15 cellular contexts compared by ENCODE assay signal in genomic region chr20:48308232-48308781, GRCh38.
A peak's percentile ranks its signal among the peaks of the same experiment; 100 is the strongest.
DNase-seq lines count a peak whose midpoint lies in the region; ATAC-seq and TF ChIP-seq lines count a peak whose summit lies in the region.
"Had no signal": no experiment of that assay in that cellular context is flagged by ENCODE, and none has a peak within 500 bp of the region (broad histone marks: within the 10 kb centered on the region; RNA-seq: fewer than 3 reads in every experiment).

No MANE protein-coding gene starts in this region.

- H3K36me3 ChIP-seq in brain microvascular endothelial cell (replicated peaks), result no peaks in the 10 kb centered on the region
- H3K36me3 ChIP-seq: BLaER1 had no signal

- no peak for TF ChIP-seq CTCF in brain microvascular endothelial cell (IDR thresholded peaks at IDR 0.05; ENCODE audit: low read depth, low read length, missing control alignments)

- no peak for ATAC-seq in GM21367 (IDR thresholded peaks at IDR 0.05; ENCODE audit: unreplicated experiment)

- H3K4me3 ChIP-seq in brain microvascular endothelial cell (ENCODE audit: low read depth, low read length), result no peak overlapping the region
- H3K4me3 ChIP-seq: BLaER1 had no signal

- no peak overlapping the region for H3K27ac ChIP-seq in brain microvascular endothelial cell
- H3K27ac ChIP-seq: BLaER1 had no signal

- DNase-seq in NCI-H2107 treated with DMSO at 0.1 percent for 48 hours (lab: John Stamatoyannopoulos, UW; ENCODE audit: unreplicated experiment) (peak; percentile 19), NCI-H2107 (lab: John Stamatoyannopoulos, UW) (no peak), NCI-H2171 treated with DMSO at 0.1 percent for 48 hours (lab: John Stamatoyannopoulos, UW) (peak; percentile 94), cerebellum (ENCODE audit: low spot score) (peak; percentile 16), midbrain (lab: John Stamatoyannopoulos, UW) (no peak), brain microvascular endothelial cell (no peak)
- DNase-seq in stimulated activated naive CD4-positive, alpha-beta T cell (lab: John Stamatoyannopoulos, UW), result no peak
- DNase-seq: 8988T; AML-193; CD8-positive, alpha-beta memory T cell; DMS53; GOT3; H9 had no signal

- peaks cover 28% of the 10 kb centered on the region for H3K27me3 ChIP-seq in brain microvascular endothelial cell (replicated peaks)
- H3K27me3 ChIP-seq: BLaER1 had no signal

- in situ Hi-C loops in brain microvascular endothelial cell (cut with HindIII; ENCODE audit: low pct_ligation_motif_present, low sequenced_read_pairs), result no loop called here

Comparison
In these comparisons a context has a peak if more than half of its experiments do, and no peak if none do; other contexts are left out.
1. DNase-seq: peak in NCI-H2107 treated with DMSO at 0.1 percent for 48 hours (single experiment), NCI-H2171 treated with DMSO at 0.1 percent for 48 hours (single experiment) and cerebellum (single experiment); none in NCI-H2107 (single experiment), stimulated activated naive CD4-positive, alpha-beta T cell (0 of 6), midbrain (single experiment) and brain microvascular endothelial cell (single experiment).